ENCODE assay signal across 15 cellular contexts in the genomic region with DNA sequence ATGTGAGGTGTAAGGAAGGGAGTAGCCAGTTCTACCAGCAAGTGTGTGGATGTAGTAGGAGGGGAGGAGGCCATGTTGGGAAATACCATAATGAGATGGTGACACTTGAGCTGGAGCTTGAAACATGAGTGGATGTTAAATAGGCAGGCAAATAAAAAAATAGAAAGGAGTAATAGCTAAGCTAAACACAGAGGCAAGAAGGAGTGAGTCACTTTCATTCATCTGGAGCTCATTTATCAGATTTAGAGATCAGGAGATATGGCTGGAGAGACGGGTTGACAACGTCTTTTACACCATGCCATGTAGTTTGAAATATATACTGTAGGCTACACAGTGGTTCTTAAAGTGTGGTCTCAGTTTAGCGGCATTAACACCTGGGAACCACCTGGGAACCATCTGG.
DNase-seq lines count a peak whose midpoint lies in the region; FAIRE-seq and TF ChIP-seq lines count a peak whose summit lies in the region.
"Had no signal": no experiment of that assay in that cellular context is flagged by ENCODE, and none has a peak within 500 bp of the region (broad histone marks: within the 10 kb centered on the region; RNA-seq: fewer than 3 reads in every experiment).

No MANE protein-coding gene starts in this region.

- intact Hi-C loops in tibial artery (cut with DNase I; ENCODE audit: low total_unique reads) = no loop called here
- intact Hi-C loops in colonic mucosa (cut with DNase I) = no loop called here

- no peak for FAIRE-seq in GM19239 (lab: Jason Lieb, UNC)

- H3K27ac ChIP-seq in tibial artery (no peak overlapping the region), colonic mucosa (no peak overlapping the region)
- H3K27ac ChIP-seq: stomach had no signal

- H3K9ac ChIP-seq in colonic mucosa (ENCODE audit: low read depth in 2 of 2, low read length in 2 of 2) = no peak overlapping the region

- H3K27me3 ChIP-seq in tibial artery = no peaks in the 10 kb centered on the region
- H3K27me3 ChIP-seq in colonic mucosa = no peaks in the 10 kb centered on the region
- H3K27me3 ChIP-seq: stomach had no signal

- H3K4me3 ChIP-seq in tibial artery (no peak overlapping the region), colonic mucosa (no peak overlapping the region)
- H3K4me3 ChIP-seq: skin epidermis, stomach had no signal

- H3K36me3 ChIP-seq in tibial artery (no peaks in the 10 kb centered on the region), colonic mucosa (no peaks in the 10 kb centered on the region)
- H3K36me3 ChIP-seq: stomach had no signal

- H3K4me1 ChIP-seq in tibial artery (no peaks in the 10 kb centered on the region), colonic mucosa (no peaks in the 10 kb centered on the region)
- H3K4me1 ChIP-seq: stomach had no signal

- no peaks in the 10 kb centered on the region for H3K9me3 ChIP-seq in tibial artery
- H3K9me3 ChIP-seq in colonic mucosa = no peaks in the 10 kb centered on the region

- DNase-seq in SIG-M5 treated with dmso at 0.1 percent for 504 hours (lab: John Stamatoyannopoulos, UW; ENCODE audit: unreplicated experiment) = peak; percentile 33
- DNase-seq in SIG-M5 (lab: John Stamatoyannopoulos, UW) = no peak
- DNase-seq in NCI-H69 (lab: John Stamatoyannopoulos, UW) = peak; percentile 40
- peak; percentile 74 for DNase-seq in fibroblast of gingiva (ENCODE audit: low read depth)
- no peak for DNase-seq in tibial artery
- no peak for DNase-seq in colonic mucosa
- DNase-seq in activated naive CD4-positive, alpha-beta T cell treated with anti-CD3 and anti-CD28 coated beads, Interleukin-2, amount 50 U/mL, for 16 hours = no peak
- no peak for DNase-seq in GM19239 (ENCODE audit: insufficient read length, low spot score)
- DNase-seq: activated B cell treated with CpG ODN at 0.5 μM for 24 hours; activated CD8-positive, alpha-beta memory T cell treated with anti-CD3 and anti-CD28 coated beads, Interleukin-2, amount 10 ng/mL, durations not matched to agents 7 days and 5 days; DMS 273 treated with DMSO at 0.1 percent for 48 hours; NCI-H226; occipital lobe; stomach had no signal

- no peak for TF ChIP-seq CTCF in tibial artery (IDR thresholded peaks at IDR 0.05)
- TF ChIP-seq CTCF in colonic mucosa (IDR thresholded peaks at IDR 0.05) = no peak

Comparison
In these comparisons a context has a peak if more than half of its experiments do, and no peak if none do; other contexts are left out.
1. DNase-seq: peak in SIG-M5 treated with dmso at 0.1 percent for 504 hours (single experiment), NCI-H69 (single experiment) and fibroblast of gingiva (single experiment); none in SIG-M5 (single experiment), tibial artery (0 of 2), colonic mucosa (single experiment), activated naive CD4-positive, alpha-beta T cell treated with anti-CD3 and anti-CD28 coated beads, Interleukin-2, amount 50 U/mL, for 16 hours (single experiment) and GM19239 (single experiment).